In genomic region chr5:83162598-83162997, GRCh38 we compare ENCODE assay signal across 28 cellular contexts.
"Had no signal": no experiment of that assay in that cellular context is flagged by ENCODE, and none has a peak within 500 bp of the region (broad histone marks: within the 10 kb centered on the region; RNA-seq: fewer than 3 reads in every experiment).

No MANE protein-coding gene starts in this region.

- H3K27me3 ChIP-seq: ascending aorta, body of pancreas, Peyer's patch, SJSA1 had no signal

- H3K4me3 Mint-ChIP-seq: activated CD4-positive, alpha-beta T cell treated with anti-CD3 and anti-CD28 coated beads, Interleukin-2, amount 10 ng/mL, durations not matched to agents 24 days and 14 days; activated CD8-positive, alpha-beta memory T cell treated with anti-CD3 and anti-CD28 coated beads, Interleukin-2, amount 10 ng/mL, durations not matched to agents 7 days and 5 days; activated naive CD8-positive, alpha-beta T cell treated with anti-CD3 and anti-CD28 coated beads, Interleukin-2, amount 50 U/mL, for 24 hours; activated T-cell treated with anti-CD3 and anti-CD28 coated beads, Interleukin-2, amount 50 U/mL, for 24 hours; activated T-helper 1 cell treated with anti-CD3 and anti-CD28 coated beads, Interleukin-12 subunit alpha, Interleukin-12 subunit beta, Interleukin-2, Interleukin-4 antibody, amounts not matched to agents 30 ng/mL and 10 ng/mL and 1 ng/mL, durations not matched to agents 14 hours and 24 hours and 36 hours; WTC11 had no signal

- H3K9me3 ChIP-seq: ascending aorta, body of pancreas, Peyer's patch, SJSA1 had no signal

- H3K27me3 Mint-ChIP-seq: activated CD4-positive, alpha-beta T cell treated with anti-CD3 and anti-CD28 coated beads, Interleukin-2, amount 10 ng/mL, durations not matched to agents 24 days and 14 days; activated CD8-positive, alpha-beta memory T cell treated with anti-CD3 and anti-CD28 coated beads, Interleukin-2, amount 10 ng/mL, durations not matched to agents 7 days and 5 days; activated naive CD8-positive, alpha-beta T cell treated with anti-CD3 and anti-CD28 coated beads, Interleukin-2, amount 50 U/mL, for 24 hours; activated T-cell treated with anti-CD3 and anti-CD28 coated beads, Interleukin-2, amount 50 U/mL, for 24 hours had no signal

- H3K4me1 ChIP-seq: ascending aorta, body of pancreas, Peyer's patch, SJSA1 had no signal

- H3K36me3 ChIP-seq: ascending aorta, Peyer's patch, SJSA1 had no signal

- H3K27ac Mint-ChIP-seq: activated CD4-positive, alpha-beta T cell treated with anti-CD3 and anti-CD28 coated beads, Interleukin-2, amount 10 ng/mL, durations not matched to agents 24 days and 14 days; activated CD8-positive, alpha-beta memory T cell treated with anti-CD3 and anti-CD28 coated beads, Interleukin-2, amount 10 ng/mL, durations not matched to agents 7 days and 5 days; activated naive CD4-positive, alpha-beta T cell treated with anti-CD3 and anti-CD28 coated beads, Interleukin-2, amount 50 U/mL, for 72 hours; activated naive CD8-positive, alpha-beta T cell treated with anti-CD3 and anti-CD28 coated beads, Interleukin-2, amount 50 U/mL, for 24 hours; activated T-cell treated with anti-CD3 and anti-CD28 coated beads, Interleukin-2, amount 50 U/mL, for 24 hours; activated T-helper 1 cell treated with anti-CD3 and anti-CD28 coated beads, Interleukin-12 subunit alpha, Interleukin-12 subunit beta, Interleukin-2, Interleukin-4 antibody, amounts not matched to agents 30 ng/mL and 10 ng/mL and 1 ng/mL, durations not matched to agents 14 hours and 24 hours and 36 hours; WTC11 had no signal

- ATAC-seq: activated CD8-positive, alpha-beta memory T cell treated with anti-CD3 and anti-CD28 coated beads, Interleukin-2, amount 10 ng/mL, durations not matched to agents 7 days and 5 days; activated naive CD4-positive, alpha-beta T cell treated with anti-CD3 and anti-CD28 coated beads, Interleukin-2, amount 50 U/mL, for 72 hours; activated naive CD8-positive, alpha-beta T cell treated with anti-CD3 and anti-CD28 coated beads, Interleukin-2, amount 50 U/mL, for 24 hours; body of pancreas; SK-N-SH treated with all-trans-retinoic acid at 6 μM for 48 hours; WTC11 had no signal

- H3K36me3 Mint-ChIP-seq: WTC11 had no signal

- H3K27ac ChIP-seq: ascending aorta, body of pancreas, Peyer's patch, SJSA1 had no signal

- H3K4me3 ChIP-seq: ascending aorta, body of pancreas, Peyer's patch, SJSA1 had no signal

- H3K4me1 Mint-ChIP-seq: activated CD4-positive, alpha-beta T cell treated with anti-CD3 and anti-CD28 coated beads, Interleukin-2, amount 10 ng/mL, durations not matched to agents 24 days and 14 days; activated CD8-positive, alpha-beta memory T cell treated with anti-CD3 and anti-CD28 coated beads, Interleukin-2, amount 10 ng/mL, durations not matched to agents 7 days and 5 days; activated naive CD8-positive, alpha-beta T cell treated with anti-CD3 and anti-CD28 coated beads, Interleukin-2, amount 50 U/mL, for 24 hours had no signal

- H3K9me3 Mint-ChIP-seq: activated CD4-positive, alpha-beta T cell treated with anti-CD3 and anti-CD28 coated beads, Interleukin-2, amount 10 ng/mL, durations not matched to agents 24 days and 14 days; activated naive CD8-positive, alpha-beta T cell treated with anti-CD3 and anti-CD28 coated beads, Interleukin-2, amount 50 U/mL, for 24 hours; activated T-cell treated with anti-CD3 and anti-CD28 coated beads, Interleukin-2, amount 50 U/mL, for 24 hours; activated T-helper 1 cell treated with anti-CD3 and anti-CD28 coated beads, Interleukin-12 subunit alpha, Interleukin-12 subunit beta, Interleukin-2, Interleukin-4 antibody, amounts not matched to agents 30 ng/mL and 10 ng/mL and 1 ng/mL, durations not matched to agents 14 hours and 24 hours and 36 hours; WTC11 had no signal

- DNase-seq: activated CD4-positive, alpha-beta T cell treated with anti-CD3 and anti-CD28 coated beads, Interleukin-2, amount 10 ng/mL, durations not matched to agents 24 days and 14 days; activated CD4-positive, alpha-beta T cell treated with anti-CD3 and anti-CD28 coated beads, Interleukin-2, amount 50 U/mL, for 48 hours; activated CD4-positive, CD25-positive, alpha-beta regulatory T cell treated with anti-CD3 and anti-CD28 coated beads, Interleukin-2, amount 50 U/mL, for 72 hours; activated CD8-positive, alpha-beta memory T cell treated with anti-CD3 and anti-CD28 coated beads, Interleukin-2, amount 10 ng/mL, durations not matched to agents 7 days and 5 days; activated effector memory CD4-positive, alpha-beta T cell treated with anti-CD3 and anti-CD28 coated beads, Interleukin-2, amount 50 U/mL, for 16 hours; activated naive CD4-positive, alpha-beta T cell treated with Interleukin-2 at 50 U/mL for 16 hours; activated naive CD8-positive, alpha-beta T cell treated with anti-CD3 and anti-CD28 coated beads, Interleukin-2, amount 50 U/mL, for 24 hours; activated T-cell treated with anti-CD3 and anti-CD28 coated beads, Interleukin-2, amount 50 U/mL, for 24 hours; amniotic stem cell; body of pancreas; Kasumi-1; KBM-7; NCI-H1048; NCI-H146; NCI-H187 treated with DMSO at 0.1 percent for 48 hours; NCI-H2081 treated with DMSO at 0.1 percent for 48 hours; NCI-H2227 treated with DMSO at 0.1 percent for 48 hours; NCI-H526; NK-92 treated with Interleukin-12 subunit alpha and Interleukin-12 subunit beta, amount 100 ng/mL, for 24 hours; Peyer's patch; SHP77; SW 1271 had no signal
